Comparison of ENCODE assay signal across 9 cellular contexts in genomic region chr14:104792945-104793702, GRCh38. TPM values are rescaled to one million over a fixed set of nuclear protein-coding genes. Genes with fewer than 3 reads are reported as not detected.
DNase-seq lines count a peak whose midpoint lies in the region; ATAC-seq and TF ChIP-seq lines count a peak whose summit lies in the region.
"Had no signal": no experiment of that assay in that cellular context is flagged by ENCODE, and none has a peak within 500 bp of the region (broad histone marks: within the 10 kb centered on the region; RNA-seq: fewer than 3 reads in every experiment).

No MANE protein-coding gene starts in this region.

- CTCF ChIA-PET in mammary epithelial cell (lab: Charles Lee; ENCODE audit: low non-redundant PET) = no interaction called here

- H4K20me1 ChIP-seq in BLaER1 (peaks cover 70% of the 10 kb centered on the region), mammary epithelial cell (ENCODE audit: insufficient read depth, low read length) (peaks cover 2% of the 10 kb centered on the region), MM.1S (ENCODE audit: insufficient read depth, low read length) (no peaks in the 10 kb centered on the region)

- H3K4me2 ChIP-seq in BLaER1 = peak overlapping the region; percentile 97
- peak overlapping the region; percentile 92 for H3K4me2 ChIP-seq in mammary epithelial cell (ENCODE audit: insufficient read depth, low read depth, low read length)
- H3K4me2 ChIP-seq in MM.1S (ENCODE audit: low read depth, low read length) = no peak overlapping the region

- H3F3A ChIP-seq in MM.1S (ENCODE audit: insufficient read depth, low read length) = 0 out of 2 replicates have a peak, but pooled peaks cover 3% of the 10 kb centered on the region

- H3K36me3 Mint-ChIP-seq in nephron progenitor cell (ENCODE audit: low read depth) = no peaks in the 10 kb centered on the region

- H2AFZ ChIP-seq in mammary epithelial cell (ENCODE audit: low read depth, low read length) (no peak overlapping the region), MM.1S (ENCODE audit: low read length) (no peak overlapping the region)

- H3K9ac ChIP-seq in BLaER1 = peak overlapping the region; percentile 98
- no peak overlapping the region for H3K9ac ChIP-seq in mammary epithelial cell (ENCODE audit: insufficient read depth, low read length)
- H3K9ac ChIP-seq in MM.1S (ENCODE audit: low read length) = no peak overlapping the region

- H3K27me3 Mint-ChIP-seq in nephron progenitor cell (ENCODE audit: low read depth, poor library complexity) = no peaks in the 10 kb centered on the region

- dilution Hi-C loops in mammary epithelial cell (cut with HindIII; ENCODE audit: low sequenced_read_pairs) = no loop called here

- H3K79me2 ChIP-seq in mammary epithelial cell (ENCODE audit: insufficient read depth, low read length) = peaks cover 70% of the 10 kb centered on the region
- H3K79me2 ChIP-seq in MM.1S (ENCODE audit: low read length) = peaks cover 35% of the 10 kb centered on the region

- H3K9me2 ChIP-seq in MM.1S (replicated peaks; ENCODE audit: insufficient read depth, low read length) = no peaks in the 10 kb centered on the region

- peaks cover 47% of the 10 kb centered on the region for H3K4me1 Mint-ChIP-seq in nephron progenitor cell

- in situ Hi-C loops in mammary epithelial cell (cut with MboI; ENCODE audit: low sequenced_read_pairs in 2 of 2) = no loop called here

- H3K4me3 ChIP-seq in BLaER1 (peak overlapping the region; percentile 98), mammary epithelial cell (replicated peaks in 1 of 3; ENCODE audit: insufficient read depth in 1 of 3, low read depth in 2 of 3, low read length in 3 of 3) (no peak overlapping the region), MM.1S (ENCODE audit: low read length) (no peak overlapping the region)

- H3K4me1 ChIP-seq in BLaER1 = peaks cover 86% of the 10 kb centered on the region
- peaks cover 53% of the 10 kb centered on the region for H3K4me1 ChIP-seq in mammary epithelial cell (ENCODE audit: insufficient read depth, low read length)
- H3K4me1 ChIP-seq in MM.1S (ENCODE audit: low read length) = peaks cover 11% of the 10 kb centered on the region; the same call in 1 of the 2 replicates

- H3K9me3 ChIP-seq in BLaER1 (no peaks in the 10 kb centered on the region), KOPT-K1 (ENCODE audit: insufficient read depth, low read length, poor library complexity, severe bottlenecking) (no peaks in the 10 kb centered on the region), mammary epithelial cell (replicated peaks; ENCODE audit: insufficient read depth, low read length) (no peaks in the 10 kb centered on the region), MM.1S (replicated peaks; ENCODE audit: insufficient read depth, low read length) (no peaks in the 10 kb centered on the region)

- intact Hi-C loops in mammary epithelial cell (cut with micrococcal nuclease) = no loop called here

- BruUV-seq in mammary epithelial cell (replicated peaks; lab: Mats Ljungman, UMichigan) = no TSS peak

- H3K27ac ChIP-seq in BLaER1 (peak overlapping the region; percentile 58), KOPT-K1 (ENCODE audit: low read depth, low read length, poor library complexity, severe bottlenecking) (peak overlapping the region; percentile 65), mammary epithelial cell (ENCODE audit: insufficient read depth, low read depth, low read length) (no peak overlapping the region), caudate nucleus (ENCODE audit: low read depth, low read length) (no peak overlapping the region), MM.1S (ENCODE audit: low read length) (no peak overlapping the region)

- H3K9me3 Mint-ChIP-seq in nephron progenitor cell = no peaks in the 10 kb centered on the region

- H3K36me3 ChIP-seq in BLaER1 = peaks cover 50% of the 10 kb centered on the region
- H3K36me3 ChIP-seq in KOPT-K1 (ENCODE audit: insufficient read depth, low read length) = peaks cover 52% of the 10 kb centered on the region
- no peaks in the 10 kb centered on the region for H3K36me3 ChIP-seq in mammary epithelial cell (ENCODE audit: insufficient read depth, low read length)
- no peaks in the 10 kb centered on the region for H3K36me3 ChIP-seq in MM.1S (replicated peaks; ENCODE audit: insufficient read depth, low read length)

- peak in 1 of 2 donors; percentile 33 for TF ChIP-seq CTCF in mammary epithelial cell (conservative IDR thresholded peaks at IDR 0.05 in 1 of 2, IDR thresholded peaks at IDR 0.05 in 1 of 2; ENCODE audit: extremely low read depth in 1 of 2, insufficient read depth in 1 of 2, low read depth in 1 of 2, low read length in 2 of 2)
- peak; percentile 35 for TF ChIP-seq CTCF in nephron progenitor cell (IDR thresholded peaks at IDR 0.05)
- TF ChIP-seq CTCF in MM.1S (IDR thresholded peaks at IDR 0.05; ENCODE audit: low read length) = no peak

- peak overlapping the region; percentile 90 for H3K4me3 Mint-ChIP-seq in nephron progenitor cell

- DNase-seq in mammary epithelial cell = no peak
- peak; percentile 56 for DNase-seq in nephron progenitor cell
- no peak for DNase-seq in caudate nucleus (lab: John Stamatoyannopoulos, UW)
- DNase-seq in MM.1S = no peak
- DNase-seq: NCI-H1694 had no signal

- H3K27me3 ChIP-seq in BLaER1 (peaks cover 13% of the 10 kb centered on the region; the same call in 1 of the 2 replicates), mammary epithelial cell (ENCODE audit: insufficient read depth, low read length) (no peaks in the 10 kb centered on the region), MM.1S (replicated peaks; ENCODE audit: insufficient read depth, low read length) (no peaks in the 10 kb centered on the region)

- no peak for ATAC-seq in HG03520 (IDR thresholded peaks at IDR 0.05; ENCODE audit: unreplicated experiment)
- no peak for ATAC-seq in HG03159 (IDR thresholded peaks at IDR 0.05; ENCODE audit: unreplicated experiment)

- H3K27ac Mint-ChIP-seq in nephron progenitor cell = peak overlapping the region; percentile 72

- 79% methylated on average over 14 of the region's 16 CpGs for WGBS in mammary epithelial cell (ENCODE audit: low coverage, missing lambda C conversion rate)

RNA-seq across cellular contexts. Expression of gene AKT1, which starts 2.4 kb away (rescaled TPM):
- 100 to 1,000 TPM; 116 to 125 TPM for total RNA-seq in mammary epithelial cell
- polyA plus RNA-seq in mammary epithelial cell = 124 TPM
- 153 TPM for polyA minus RNA-seq in mammary epithelial cell

RNA-seq across cellular contexts. Expression of gene ZBTB42, which starts 7.8 kb away (rescaled TPM):
- 1 to 10 TPM; 1.9 to 2.2 TPM for total RNA-seq in mammary epithelial cell
- polyA plus RNA-seq in mammary epithelial cell = 1.2 TPM
- polyA minus RNA-seq in mammary epithelial cell = 0.41 TPM

RNA-seq across cellular contexts. Expression of gene SIVA1, which starts 40.2 kb away (rescaled TPM):
- total RNA-seq in mammary epithelial cell = 10 to 100 TPM; 43.3 to 56.1 TPM
- polyA plus RNA-seq in mammary epithelial cell = 98.6 TPM
- polyA minus RNA-seq in mammary epithelial cell = 12.2 TPM

Comparison
In these comparisons a context has a peak if more than half of its experiments do, and no peak if none do; other contexts are left out.
1. H3K27ac ChIP-seq: peak in BLaER1 (single experiment) and KOPT-K1 (single experiment); none in mammary epithelial cell (single experiment), caudate nucleus (single experiment) and MM.1S (single experiment).